In the genomic region with DNA sequence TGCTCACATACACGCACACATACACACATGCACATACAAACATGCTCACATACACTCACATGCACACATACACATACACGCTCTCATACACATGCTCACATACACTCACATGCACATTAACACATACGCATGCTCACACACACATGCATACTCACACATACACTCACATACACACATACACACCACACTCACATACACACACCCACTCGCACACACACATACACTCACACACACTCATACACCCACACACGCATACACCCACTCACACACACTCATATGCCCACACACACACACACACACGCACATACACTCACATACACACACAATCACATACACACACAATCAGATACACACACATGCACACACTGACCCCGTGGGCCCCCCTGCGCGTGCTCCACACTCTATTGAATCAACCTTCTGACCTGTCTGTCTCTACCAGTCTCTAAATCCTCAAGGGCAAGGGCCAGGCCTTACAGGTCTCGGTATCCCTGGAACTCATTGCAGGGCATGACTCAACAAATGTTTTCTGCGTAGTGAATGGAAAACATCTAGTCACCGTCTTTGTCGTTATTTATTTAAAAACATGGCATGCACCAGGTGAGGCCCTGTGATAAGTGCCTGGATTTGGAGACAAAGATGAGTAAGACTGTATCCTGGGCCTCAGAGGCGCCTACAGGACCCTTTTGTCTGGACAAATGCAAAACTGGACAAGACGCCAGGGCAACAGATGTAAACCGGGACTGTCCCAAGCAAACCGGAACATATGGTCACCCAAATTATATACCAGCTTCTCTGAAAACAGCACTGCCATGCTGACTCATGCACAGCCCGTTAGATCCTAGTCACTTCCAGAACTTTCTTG, we compare ENCODE assay signal across 18 cellular contexts. TPM values are rescaled to one million over a fixed set of nuclear protein-coding genes. Genes with fewer than 3 reads are reported as not detected.
"Had no signal": no experiment of that assay in that cellular context is flagged by ENCODE, and none has a peak within 500 bp of the region (broad histone marks: within the 10 kb centered on the region; RNA-seq: fewer than 3 reads in every experiment).

No MANE protein-coding gene starts in this region.

- H3K4me3 Mint-ChIP-seq: neural crest cell; T-helper 2 cell treated with Interferon-gamma antibody and Interleukin-4, amounts not matched to agents 5 μg/mL and 100 μg/mL, for 36 hours had no signal

- H3K36me3 ChIP-seq: breast epithelium, heart left ventricle, ovary, thyroid gland had no signal

- ATAC-seq: activated naive CD4-positive, alpha-beta T cell treated with anti-CD3 and anti-CD28 coated beads, Interleukin-2, amount 50 U/mL, for 72 hours; left ventricle myocardium superior had no signal

- H3K27me3 ChIP-seq: breast epithelium, heart left ventricle, ovary, thyroid gland had no signal

- H3K27ac Mint-ChIP-seq: activated naive CD4-positive, alpha-beta T cell treated with anti-CD3 and anti-CD28 coated beads, Interleukin-2, amount 50 U/mL, for 72 hours; T-helper 2 cell treated with Interferon-gamma antibody and Interleukin-4, amounts not matched to agents 5 μg/mL and 100 μg/mL, for 36 hours had no signal

- H3K4me3 ChIP-seq: breast epithelium, heart left ventricle, ovary, thyroid gland had no signal

- H3K4me1 ChIP-seq: breast epithelium, heart left ventricle, thyroid gland had no signal

- H3K27ac ChIP-seq: breast epithelium, heart left ventricle, ovary, thyroid gland had no signal

- H3K9me3 ChIP-seq: ovary, thyroid gland had no signal

- DNase-seq: activated CD4-positive, alpha-beta T cell treated with anti-CD3 and anti-CD28 coated beads, Interleukin-2, amount 50 U/mL, for 4 hours; activated CD4-positive, CD25-positive, alpha-beta regulatory T cell treated with anti-CD3 and anti-CD28 coated beads, Interleukin-2, amount 50 U/mL, for 72 hours; activated effector memory CD4-positive, alpha-beta T cell treated with Interleukin-2 at 50 U/mL for 16 hours; activated T-cell treated with anti-CD3 and anti-CD28 coated beads, Interleukin-2, amount 50 U/mL, for 1 hour; foreskin melanocyte; heart left ventricle; islet precursor cell; left ventricle myocardium superior; ovary; stimulated activated CD4-positive, alpha-beta T cell treated with anti-CD3 and anti-CD28 coated beads, Interleukin-4, amount 100 ng/mL, for 1 hour; SW 1271; thyroid gland had no signal

- FAIRE-seq: endometrium had no signal

- H3K9me3 Mint-ChIP-seq: activated naive CD4-positive, alpha-beta T cell treated with anti-CD3 and anti-CD28 coated beads, Interleukin-2, amount 50 U/mL, for 72 hours; T-helper 2 cell treated with Interferon-gamma antibody and Interleukin-4, amounts not matched to agents 5 μg/mL and 100 μg/mL, for 36 hours had no signal

RNA-seq across cellular contexts. Expression of a gene that starts 41.8 kb away (rescaled TPM):
- total RNA-seq: activated naive CD4-positive, alpha-beta T cell treated with anti-CD3 and anti-CD28 coated beads, Interleukin-2, amount 50 U/mL, for 72 hours; left ventricle myocardium superior; mesenteric fat pad; neural crest cell; thyroid gland had no signal
